24 cellular contexts compared by ENCODE assay signal in the genomic region with DNA sequence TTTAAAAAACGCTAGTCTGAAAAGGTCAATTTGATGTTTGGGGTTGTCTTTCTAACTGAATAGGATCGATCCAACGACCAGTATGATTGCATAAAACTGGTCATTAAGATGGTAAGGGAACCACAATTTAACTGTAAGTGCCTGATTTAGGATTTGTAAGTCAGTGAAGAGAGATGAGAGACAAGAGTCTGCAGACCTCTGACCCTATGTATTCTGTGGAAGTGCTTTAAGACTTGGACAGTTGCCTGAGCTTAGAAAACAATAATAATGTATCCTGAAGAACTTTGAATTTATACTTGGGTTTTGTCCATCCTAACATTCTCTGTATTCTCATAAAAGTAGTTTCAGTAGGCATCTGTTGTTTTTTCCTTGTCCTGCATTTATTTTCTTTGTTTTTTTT.
"Had no signal": no experiment of that assay in that cellular context is flagged by ENCODE, and none has a peak within 500 bp of the region (broad histone marks: within the 10 kb centered on the region; RNA-seq: fewer than 3 reads in every experiment).

No MANE protein-coding gene starts in this region.

- H3K36me3 Mint-ChIP-seq: memory B cell; naive B cell; stimulated activated naive B cell treated with anti-CD40 and anti-IgM and Interleukin-4, amounts not matched to agents 10 μg/mL and 1 μg/mL and 100 μg/mL, for 72 hours had no signal

- H3K27me3 ChIP-seq: colonic mucosa, heart left ventricle, left lung, testis, tibial nerve, upper lobe of right lung, vagina had no signal

- H3K27ac ChIP-seq: colonic mucosa, heart left ventricle, left lung, lower lobe of right lung, psoas muscle, skin epidermis, testis, tibial nerve, upper lobe of right lung, vagina had no signal

- H3K36me3 ChIP-seq: colonic mucosa, heart left ventricle, left lung, lower lobe of right lung, tibial nerve, upper lobe of right lung, vagina had no signal

- H3K4me3 ChIP-seq: colonic mucosa, heart left ventricle, left lung, lower lobe of right lung, psoas muscle, skin epidermis, testis, tibial nerve, upper lobe of right lung, vagina had no signal

- H3K4me3 Mint-ChIP-seq: endodermal cell; memory B cell; naive B cell; nephron progenitor cell; stimulated activated naive B cell treated with anti-CD40 and anti-IgM and Interleukin-4, amounts not matched to agents 10 μg/mL and 1 μg/mL and 100 μg/mL, for 72 hours; stimulated activated naive CD8-positive, alpha-beta T cell treated with anti-CD3 and anti-CD28 coated beads, Interleukin-15, amount 100 ng/mL, for 72 hours had no signal

- DNase-seq: colonic mucosa; endodermal cell; erythroblast; heart left ventricle; hippocampal formation; kidney glomerular epithelial cell; left lung; lower lobe of right lung; midbrain; naive B cell; nephron progenitor cell; psoas muscle; retina; stimulated activated CD4-positive, alpha-beta T cell treated with anti-CD3 and anti-CD28 coated beads, Interleukin-2, amount 100 ng/mL, for 24 hours; stimulated activated CD4-positive, alpha-beta T cell treated with anti-CD3 and anti-CD28 coated beads, Interleukin-4, amount 100 ng/mL, for 4 hours; stimulated activated naive B cell treated with anti-CD40 and anti-IgM and Interleukin-4, amounts not matched to agents 10 μg/mL and 1 μg/mL and 100 μg/mL, for 72 hours; stimulated activated naive CD8-positive, alpha-beta T cell treated with anti-CD3 and anti-CD28 coated beads, Interleukin-15, amount 100 ng/mL, for 72 hours; testis; upper lobe of right lung had no signal

- H3K9me3 ChIP-seq: colonic mucosa, heart left ventricle, left lung, lower lobe of right lung, psoas muscle, testis, tibial nerve, upper lobe of right lung, vagina had no signal

- H3K9me3 Mint-ChIP-seq: endodermal cell; memory B cell; naive B cell; nephron progenitor cell; stimulated activated naive B cell treated with anti-CD40 and anti-IgM and Interleukin-4, amounts not matched to agents 10 μg/mL and 1 μg/mL and 100 μg/mL, for 72 hours; stimulated activated naive CD8-positive, alpha-beta T cell treated with anti-CD3 and anti-CD28 coated beads, Interleukin-15, amount 100 ng/mL, for 72 hours had no signal

- H3K27ac Mint-ChIP-seq: endodermal cell; memory B cell; nephron progenitor cell; stimulated activated naive B cell treated with anti-CD40 and anti-IgM and Interleukin-4, amounts not matched to agents 10 μg/mL and 1 μg/mL and 100 μg/mL, for 72 hours; stimulated activated naive CD8-positive, alpha-beta T cell treated with anti-CD3 and anti-CD28 coated beads, Interleukin-15, amount 100 ng/mL, for 72 hours had no signal

- ATAC-seq: heart left ventricle; left lung; lower lobe of right lung; psoas muscle; sciatic nerve; stimulated activated naive B cell treated with anti-CD40 and anti-IgM and Interleukin-4, amounts not matched to agents 10 μg/mL and 1 μg/mL and 100 μg/mL, for 72 hours; stimulated activated naive CD8-positive, alpha-beta T cell treated with anti-CD3 and anti-CD28 coated beads, Interleukin-15, amount 100 ng/mL, for 72 hours; upper lobe of right lung had no signal

- H3K4me1 ChIP-seq: colonic mucosa, heart left ventricle, left lung, lower lobe of right lung, psoas muscle, testis, upper lobe of right lung, vagina had no signal

- H3K27me3 Mint-ChIP-seq: stimulated activated naive CD8-positive, alpha-beta T cell treated with anti-CD3 and anti-CD28 coated beads, Interleukin-15, amount 100 ng/mL, for 72 hours had no signal

- H3K4me1 Mint-ChIP-seq: endodermal cell; memory B cell; naive B cell; nephron progenitor cell; stimulated activated naive B cell treated with anti-CD40 and anti-IgM and Interleukin-4, amounts not matched to agents 10 μg/mL and 1 μg/mL and 100 μg/mL, for 72 hours; stimulated activated naive CD8-positive, alpha-beta T cell treated with anti-CD3 and anti-CD28 coated beads, Interleukin-15, amount 100 ng/mL, for 72 hours had no signal
